Comparison of ENCODE assay signal across 25 cellular contexts in the genomic region with DNA sequence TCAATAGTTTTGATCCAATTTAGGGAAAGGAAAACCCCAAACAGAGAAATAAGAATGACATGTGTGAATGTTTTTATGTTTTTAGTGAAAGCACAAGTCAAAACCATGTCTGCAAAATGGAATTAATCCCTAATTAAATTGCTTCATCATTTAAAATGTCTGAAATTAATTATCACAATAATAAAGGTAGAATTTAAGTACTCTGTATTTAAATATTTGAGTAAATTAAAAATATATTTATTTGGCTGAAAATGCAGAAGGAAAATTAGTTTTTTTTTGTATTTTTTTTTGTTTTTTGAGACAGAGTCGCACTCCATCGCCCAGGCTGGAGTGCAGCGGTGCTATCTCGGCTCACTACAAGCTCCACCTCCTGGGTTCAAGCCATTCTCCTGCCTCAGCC.
"Had no signal": no experiment of that assay in that cellular context is flagged by ENCODE, and none has a peak within 500 bp of the region (broad histone marks: within the 10 kb centered on the region; RNA-seq: fewer than 3 reads in every experiment).

No MANE protein-coding gene starts in this region.

- H3K36me3 ChIP-seq: esophagus squamous epithelium, gastroesophageal sphincter, heart left ventricle, left lung, lower lobe of right lung had no signal

- H3K27me3 Mint-ChIP-seq: naive thymus-derived CD4-positive, alpha-beta T cell had no signal

- DNase-seq: dermis blood vessel endothelial cell; dorsolateral prefrontal cortex; effector CD4-positive, alpha-beta T cell; effector memory CD4-positive, alpha-beta T cell; erythroblast; esophagus squamous epithelium; foreskin fibroblast; foreskin melanocyte; heart left ventricle; hypothalamus; immature natural killer cell; islet precursor cell; left cardiac atrium; left lung; left ventricle myocardium superior; lower lobe of right lung; mesenchymal stem cell; mucosa of descending colon; naive thymus-derived CD4-positive, alpha-beta T cell had no signal

- H3K4me3 ChIP-seq: coronary artery, dorsolateral prefrontal cortex, esophagus squamous epithelium, gastroesophageal sphincter, heart left ventricle, hepatocyte, left lung, lower lobe of right lung, mucosa of descending colon had no signal

- H3K27ac ChIP-seq: coronary artery, dorsolateral prefrontal cortex, epithelial cell of prostate, esophagus squamous epithelium, gastroesophageal sphincter, heart left ventricle, hepatocyte, left lung, lower lobe of right lung had no signal

- H3K4me1 ChIP-seq: esophagus squamous epithelium, gastroesophageal sphincter had no signal

- ATAC-seq: esophagus mucosa; gastroesophageal sphincter; heart left ventricle; left cardiac atrium; left lung; left ventricle myocardium superior; lower lobe of right lung; mucosa of descending colon; naive thymus-derived CD4-positive, alpha-beta T cell had no signal

- H3K4me3 Mint-ChIP-seq: immature natural killer cell; mesothelial cell of epicardium; naive thymus-derived CD4-positive, alpha-beta T cell had no signal

- H3K36me3 Mint-ChIP-seq: mesothelial cell of epicardium had no signal

- H3K27ac Mint-ChIP-seq: immature natural killer cell; mesothelial cell of epicardium; naive thymus-derived CD4-positive, alpha-beta T cell had no signal

- H3K9me3 ChIP-seq: esophagus squamous epithelium, gastroesophageal sphincter, heart left ventricle, left lung, lower lobe of right lung, mucosa of descending colon had no signal

- H3K9me3 Mint-ChIP-seq: immature natural killer cell; naive thymus-derived CD4-positive, alpha-beta T cell had no signal
